17 cellular contexts compared by ENCODE assay signal in genomic region chr22:21764038-21764804, GRCh38. TPM values are rescaled to one million over a fixed set of nuclear protein-coding genes. Genes with fewer than 3 reads are reported as not detected.
DNase-seq lines count a peak whose midpoint lies in the region; ATAC-seq and TF ChIP-seq lines count a peak whose summit lies in the region.
"Had no signal": no experiment of that assay in that cellular context is flagged by ENCODE, and none has a peak within 500 bp of the region (broad histone marks: within the 10 kb centered on the region; RNA-seq: fewer than 3 reads in every experiment).

No MANE protein-coding gene starts in this region.

- peaks cover 5 to 28% (median 19%) of the 10 kb centered on the region in 4 donors for H3K4me1 ChIP-seq in esophagus muscularis mucosa
- H3K4me1 ChIP-seq: breast epithelium had no signal

- peaks cover 6 to 85% (median 18%) of the 10 kb centered on the region in 3 donors for H3K36me3 Mint-ChIP-seq in naive thymus-derived CD8-positive, alpha-beta T cell

- TF ChIP-seq EP300 in esophagus muscularis mucosa (IDR thresholded peaks at IDR 0.05), result no peak

- ATAC-seq in stimulated activated naive CD8-positive, alpha-beta T cell treated with anti-CD3 and anti-CD28 coated beads, Interleukin-15, Interleukin-2, amounts not matched to agents 100 U/mL and 50 U/mL, for 24 hours, result no peak
- no peak for ATAC-seq in stimulated activated naive CD8-positive, alpha-beta T cell treated with anti-CD3 and anti-CD28 coated beads, Interleukin-15, amount 100 ng/mL, for 72 hours
- ATAC-seq in naive thymus-derived CD8-positive, alpha-beta T cell, result no peak
- ATAC-seq in GM19328 (IDR thresholded peaks at IDR 0.05; ENCODE audit: unreplicated experiment) (no peak), GM21723 (IDR thresholded peaks at IDR 0.05; ENCODE audit: unreplicated experiment) (no peak)

- peaks cover 70% of the 10 kb centered on the region for H3K4me1 Mint-ChIP-seq in stimulated activated naive CD8-positive, alpha-beta T cell treated with anti-CD3 and anti-CD28 coated beads, Interleukin-15, amount 100 ng/mL, for 72 hours
- peaks cover 13 to 86% (median 41%) of the 10 kb centered on the region in 4 donors for H3K4me1 Mint-ChIP-seq in naive thymus-derived CD8-positive, alpha-beta T cell
- H3K4me1 Mint-ChIP-seq: mesothelial cell of epicardium had no signal

- peaks cover 36 to 97% (median 81%) of the 10 kb centered on the region in 4 donors for H3K36me3 ChIP-seq in esophagus muscularis mucosa

- POLR2A ChIA-PET in naive thymus-derived CD8-positive, alpha-beta T cell (lab: Charles Lee), result no interaction called here

- H3K9me3 ChIP-seq in esophagus muscularis mucosa, result no peaks in the 10 kb centered on the region
- H3K9me3 ChIP-seq: breast epithelium had no signal

- no peaks in the 10 kb centered on the region for H3K27me3 ChIP-seq in esophagus muscularis mucosa
- H3K27me3 ChIP-seq: breast epithelium, hepatocyte had no signal

- no peaks in the 10 kb centered on the region for H3K27me3 Mint-ChIP-seq in stimulated activated naive CD8-positive, alpha-beta T cell treated with anti-CD3 and anti-CD28 coated beads, Interleukin-15, amount 100 ng/mL, for 72 hours
- no peaks in the 10 kb centered on the region for H3K27me3 Mint-ChIP-seq in naive thymus-derived CD8-positive, alpha-beta T cell
- H3K27me3 Mint-ChIP-seq: activated naive CD4-positive, alpha-beta T cell treated with anti-CD3 and anti-CD28 coated beads, Interleukin-2, amount 50 U/mL, for 24 hours; IgD-negative memory B cell had no signal

- no peak overlapping the region for H3K27ac ChIP-seq in esophagus muscularis mucosa (replicated peaks in 1 of 4)
- H3K27ac ChIP-seq: breast epithelium, hepatocyte had no signal

- no peak overlapping the region for H3K4me3 ChIP-seq in esophagus muscularis mucosa
- H3K4me3 ChIP-seq: breast epithelium, hepatocyte had no signal

- peak; percentile 37 for DNase-seq in stimulated activated naive CD8-positive, alpha-beta T cell treated with anti-CD3 and anti-CD28 coated beads, Interleukin-15, Interleukin-2, amounts not matched to agents 100 U/mL and 50 U/mL, for 24 hours
- DNase-seq in stimulated activated naive CD8-positive, alpha-beta T cell treated with anti-CD3 and anti-CD28 coated beads, Interleukin-15, amount 100 ng/mL, for 72 hours, result no peak
- peak; percentile 38 to 46 for DNase-seq in activated T-cell treated with anti-CD3 and anti-CD28 coated beads, Interleukin-2, amount 50 U/mL, for 48 hours
- no peak for DNase-seq in naive thymus-derived CD8-positive, alpha-beta T cell
- DNase-seq in esophagus muscularis mucosa (ENCODE audit: extremely low spot score), result no peak
- no peak for DNase-seq in HK-2 (ENCODE audit: unreplicated experiment)
- DNase-seq: HFFc6, kidney glomerular epithelial cell, NCI-H1105, NCI-H82 had no signal

- intact Hi-C loops in esophagus muscularis mucosa (cut with DNase I), result no loop called here

- TF ChIP-seq CTCF in esophagus muscularis mucosa (IDR thresholded peaks at IDR 0.05), result no peak

- no peak for TF ChIP-seq POLR2A in esophagus muscularis mucosa (IDR thresholded peaks at IDR 0.05; ENCODE audit: low read depth)

- H3K4me3 Mint-ChIP-seq in stimulated activated naive CD8-positive, alpha-beta T cell treated with anti-CD3 and anti-CD28 coated beads, Interleukin-15, amount 100 ng/mL, for 72 hours, result peak overlapping the region in 1 of 2 donors; percentile 7
- peak overlapping the region in 2 of 10 donors; percentile 28 to 62 for H3K4me3 Mint-ChIP-seq in naive thymus-derived CD8-positive, alpha-beta T cell
- H3K4me3 Mint-ChIP-seq: activated naive CD4-positive, alpha-beta T cell treated with anti-CD3 and anti-CD28 coated beads, Interleukin-2, amount 50 U/mL, for 24 hours; HFFc6; IgD-negative memory B cell; mesothelial cell of epicardium had no signal

- peak overlapping the region in 1 of 2 donors; percentile 3 for H3K27ac Mint-ChIP-seq in stimulated activated naive CD8-positive, alpha-beta T cell treated with anti-CD3 and anti-CD28 coated beads, Interleukin-15, amount 100 ng/mL, for 72 hours
- peak overlapping the region in 7 of 10 donors; percentile 0 to 86 (median 41) for H3K27ac Mint-ChIP-seq in naive thymus-derived CD8-positive, alpha-beta T cell
- H3K27ac Mint-ChIP-seq: activated naive CD4-positive, alpha-beta T cell treated with anti-CD3 and anti-CD28 coated beads, Interleukin-2, amount 50 U/mL, for 24 hours; HFFc6; mesothelial cell of epicardium had no signal

- WGBS in esophagus muscularis mucosa, result 87% methylated on average over 9 of the region's 9 CpGs

- H3K9me3 Mint-ChIP-seq in stimulated activated naive CD8-positive, alpha-beta T cell treated with anti-CD3 and anti-CD28 coated beads, Interleukin-15, amount 100 ng/mL, for 72 hours, result no peaks in the 10 kb centered on the region
- no peaks in the 10 kb centered on the region for H3K9me3 Mint-ChIP-seq in naive thymus-derived CD8-positive, alpha-beta T cell
- H3K9me3 Mint-ChIP-seq: activated naive CD4-positive, alpha-beta T cell treated with anti-CD3 and anti-CD28 coated beads, Interleukin-2, amount 50 U/mL, for 24 hours; HFFc6; IgD-negative memory B cell; mesothelial cell of epicardium had no signal

RNA-seq across cellular contexts. Expression of gene YPEL1, which starts 28.6 kb away (rescaled TPM):
- total RNA-seq in naive thymus-derived CD8-positive, alpha-beta T cell, result 1 to 10 TPM; 5.3 to 6.7 TPM
- 10 to 100 TPM in 1 of 3 donors, 1 to 10 TPM in 2; 1.8 to 15.3 (median 3.3) TPM for polyA plus RNA-seq in naive thymus-derived CD8-positive, alpha-beta T cell
- total RNA-seq in esophagus muscularis mucosa, result 10 to 100 TPM; 12.0 to 30.7 (median 16.5) TPM

Comparison
In these comparisons a context has a peak if more than half of its experiments do, and no peak if none do; other contexts are left out.
1. DNase-seq: peak in stimulated activated naive CD8-positive, alpha-beta T cell treated with anti-CD3 and anti-CD28 coated beads, Interleukin-15, Interleukin-2, amounts not matched to agents 100 U/mL and 50 U/mL, for 24 hours (single experiment) and activated T-cell treated with anti-CD3 and anti-CD28 coated beads, Interleukin-2, amount 50 U/mL, for 48 hours (2 of 2); none in stimulated activated naive CD8-positive, alpha-beta T cell treated with anti-CD3 and anti-CD28 coated beads, Interleukin-15, amount 100 ng/mL, for 72 hours (0 of 2), naive thymus-derived CD8-positive, alpha-beta T cell (0 of 10), esophagus muscularis mucosa (single experiment) and HK-2 (single experiment).